ENCODE assay signal across 2 cellular contexts in genomic region chr9:19057033-19057432, GRCh38.
TF ChIP-seq lines count a peak whose summit lies in the region.

No MANE protein-coding gene starts in this region.

TF ChIP-seq in H1, 55 proteins besides CTCF, POLR2A, EP300 and RAD21:
- peak; percentile 23; the same call in 1 of the 2 replicates for TF ChIP-seq POLR2AphosphoS5 (IDR thresholded peaks at IDR 0.05; ENCODE audit: low read depth, low read length)
- TF ChIP-seq TBP (IDR thresholded peaks at IDR 0.05; ENCODE audit: low read depth, low read length), result no peak

TF ChIP-seq in SK-N-SH treated with all-trans-retinoic acid at 6 μM for 48 hours, 23 proteins besides CTCF, POLR2A, EP300 and RAD21:
- TF ChIP-seq TSHZ2 (CRISPR knock-in tag; IDR thresholded peaks at IDR 0.05) (no peak), ZFP30 (CRISPR knock-in tag; IDR thresholded peaks at IDR 0.05) (no peak), ESRRG (CRISPR knock-in tag; IDR thresholded peaks at IDR 0.05) (no peak), PPARA (CRISPR knock-in tag; IDR thresholded peaks at IDR 0.05; ENCODE audit: borderline replicate concordance) (no peak), ZC3H10 (CRISPR knock-in tag; IDR thresholded peaks at IDR 0.05) (no peak), TCF4 (CRISPR knock-in tag; IDR thresholded peaks at IDR 0.05; ENCODE audit: borderline replicate concordance) (no peak), TOX (CRISPR knock-in tag; IDR thresholded peaks at IDR 0.05; ENCODE audit: borderline replicate concordance) (no peak), SNAI2 (CRISPR knock-in tag; IDR thresholded peaks at IDR 0.05) (no peak), ISL1 (CRISPR knock-in tag; IDR thresholded peaks at IDR 0.05) (no peak), ZNF70 (CRISPR knock-in tag; IDR thresholded peaks at IDR 0.05) (no peak), CSRNP3 (CRISPR knock-in tag; IDR thresholded peaks at IDR 0.05) (no peak), GLIS3 (CRISPR knock-in tag; IDR thresholded peaks at IDR 0.05) (no peak), BACH2 (CRISPR knock-in tag; IDR thresholded peaks at IDR 0.05; ENCODE audit: borderline replicate concordance) (no peak), ZNF565 (CRISPR knock-in tag; conservative IDR thresholded peaks at IDR 0.05; ENCODE audit: low read depth) (no peak), ARNTL (CRISPR knock-in tag; IDR thresholded peaks at IDR 0.05; ENCODE audit: borderline replicate concordance, low read depth) (no peak), ZFP3 (CRISPR knock-in tag; IDR thresholded peaks at IDR 0.05) (no peak), RARB (CRISPR knock-in tag; IDR thresholded peaks at IDR 0.05) (no peak), ZNF8 (CRISPR knock-in tag; IDR thresholded peaks at IDR 0.05) (no peak)
- TF ChIP-seq, protein P1, sequence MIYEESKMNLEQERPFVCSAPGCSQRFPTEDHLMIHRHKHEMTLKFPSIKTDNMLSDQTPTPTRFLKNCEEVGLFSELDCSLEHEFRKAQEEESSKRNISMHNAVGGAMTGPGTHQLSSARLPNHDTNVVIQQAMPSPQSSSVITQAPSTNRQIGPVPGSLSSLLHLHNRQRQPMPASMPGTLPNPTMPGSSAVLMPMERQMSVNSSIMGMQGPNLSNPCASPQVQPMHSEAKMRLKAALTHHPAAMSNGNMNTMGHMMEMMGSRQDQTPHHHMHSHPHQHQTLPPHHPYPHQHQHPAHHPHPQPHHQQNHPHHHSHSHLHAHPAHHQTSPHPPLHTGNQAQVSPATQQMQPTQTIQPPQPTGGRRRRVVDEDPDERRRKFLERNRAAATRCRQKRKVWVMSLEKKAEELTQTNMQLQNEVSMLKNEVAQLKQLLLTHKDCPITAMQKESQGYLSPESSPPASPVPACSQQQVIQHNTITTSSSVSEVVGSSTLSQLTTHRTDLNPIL (CRISPR knock-in tag; IDR thresholded peaks at IDR 0.05; ENCODE audit: low read depth), result no peak
- TF ChIP-seq, protein P2, sequence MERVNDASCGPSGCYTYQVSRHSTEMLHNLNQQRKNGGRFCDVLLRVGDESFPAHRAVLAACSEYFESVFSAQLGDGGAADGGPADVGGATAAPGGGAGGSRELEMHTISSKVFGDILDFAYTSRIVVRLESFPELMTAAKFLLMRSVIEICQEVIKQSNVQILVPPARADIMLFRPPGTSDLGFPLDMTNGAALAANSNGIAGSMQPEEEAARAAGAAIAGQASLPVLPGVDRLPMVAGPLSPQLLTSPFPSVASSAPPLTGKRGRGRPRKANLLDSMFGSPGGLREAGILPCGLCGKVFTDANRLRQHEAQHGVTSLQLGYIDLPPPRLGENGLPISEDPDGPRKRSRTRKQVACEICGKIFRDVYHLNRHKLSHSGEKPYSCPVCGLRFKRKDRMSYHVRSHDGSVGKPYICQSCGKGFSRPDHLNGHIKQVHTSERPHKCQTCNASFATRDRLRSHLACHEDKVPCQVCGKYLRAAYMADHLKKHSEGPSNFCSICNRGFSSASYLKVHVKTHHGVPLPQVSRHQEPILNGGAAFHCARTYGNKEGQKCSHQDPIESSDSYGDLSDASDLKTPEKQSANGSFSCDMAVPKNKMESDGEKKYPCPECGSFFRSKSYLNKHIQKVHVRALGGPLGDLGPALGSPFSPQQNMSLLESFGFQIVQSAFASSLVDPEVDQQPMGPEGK (CRISPR knock-in tag; IDR thresholded peaks at IDR 0.05; ENCODE audit: borderline replicate concordance), result no peak
